12 cellular contexts compared by ENCODE assay signal in the genomic region with DNA sequence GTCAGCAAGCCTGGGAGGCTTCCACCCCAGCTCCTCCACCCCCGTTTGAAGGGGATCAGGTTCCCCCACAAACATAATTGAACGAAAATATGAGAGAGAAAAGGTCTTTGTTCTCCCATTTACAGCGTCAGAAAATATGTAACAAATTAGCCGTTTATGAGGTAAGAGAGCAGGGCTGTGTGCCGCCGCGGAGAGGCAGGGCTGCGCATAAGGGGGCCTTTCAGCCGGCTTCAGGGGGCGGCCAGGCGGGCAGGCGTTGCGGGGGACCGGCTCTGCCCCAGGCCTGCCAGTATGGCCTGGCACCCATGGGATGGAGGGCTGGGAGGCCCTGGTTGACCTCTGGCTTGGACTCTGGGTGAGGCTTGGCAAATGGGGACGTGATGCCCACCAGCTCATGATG.
A peak's percentile ranks its signal among the peaks of the same experiment; 100 is the strongest.
DNase-seq lines count a peak whose midpoint lies in the region; ATAC-seq and TF ChIP-seq lines count a peak whose summit lies in the region.
"Had no signal": no experiment of that assay in that cellular context is flagged by ENCODE, and none has a peak within 500 bp of the region (broad histone marks: within the 10 kb centered on the region; RNA-seq: fewer than 3 reads in every experiment).

No MANE protein-coding gene starts in this region.

- no peak for ATAC-seq in gastroesophageal sphincter
- ATAC-seq in GM23338 = no peak
- ATAC-seq in HG02884 (IDR thresholded peaks at IDR 0.05; ENCODE audit: unreplicated experiment) = no peak
- ATAC-seq: A549, GM12878 had no signal

- H3K4me3 ChIP-seq in SJSA1 = no peak overlapping the region
- no peak overlapping the region for H3K4me3 ChIP-seq in gastroesophageal sphincter
- no peak overlapping the region for H3K4me3 ChIP-seq in neuronal stem cell (ENCODE audit: low read length in 2 of 2)
- no peak overlapping the region for H3K4me3 ChIP-seq in GM23338
- no peak overlapping the region for H3K4me3 ChIP-seq in Peyer's patch
- H3K4me3 ChIP-seq: A549, GM12878 had no signal

- no peak overlapping the region for H3K4ac ChIP-seq in neuronal stem cell (ENCODE audit: low read length)

- H3K4me1 ChIP-seq in SJSA1 (replicated peaks) (peaks cover 71% of the 10 kb centered on the region), gastroesophageal sphincter (peaks cover 0 to 22% (median 12%) of the 10 kb centered on the region in 3 donors), neuronal stem cell (ENCODE audit: control insufficient read depth in 2 of 2, insufficient read depth in 1 of 2, low read depth in 1 of 2, low read length in 2 of 2) (peaks cover 0 to 11% of the 10 kb centered on the region in 2 donors), GM23338 (ENCODE audit: insufficient read depth) (no peaks in the 10 kb centered on the region), Peyer's patch (no peaks in the 10 kb centered on the region)
- H3K4me1 ChIP-seq: A549 had no signal

- no peaks in the 10 kb centered on the region for H3K79me2 ChIP-seq in GM23338 (replicated peaks; ENCODE audit: insufficient read depth)

- no peaks in the 10 kb centered on the region for H3K36me3 ChIP-seq in SJSA1
- no peaks in the 10 kb centered on the region for H3K36me3 ChIP-seq in gastroesophageal sphincter
- H3K36me3 ChIP-seq in neuronal stem cell (replicated peaks in 1 of 2; ENCODE audit: control insufficient read depth in 2 of 2, insufficient read depth in 2 of 2, low read length in 2 of 2) = no peaks in the 10 kb centered on the region
- H3K36me3 ChIP-seq in GM23338 (ENCODE audit: insufficient read depth) = no peaks in the 10 kb centered on the region
- no peaks in the 10 kb centered on the region for H3K36me3 ChIP-seq in Peyer's patch
- H3K36me3 ChIP-seq: BE2C had no signal

- 80% methylated on average over 1 of the region's 15 CpGs; no CpG with 5 or more reads in 1 of the 2 donors for WGBS in gastroesophageal sphincter (ENCODE audit: low coverage in 1 of 2), 2 donors
- no CpG with 5 or more reads among the region's 15 CpGs for WGBS in neuronal stem cell (ENCODE audit: extremely low coverage in 2 of 2, insufficient read length in 2 of 2, insufficient replicate concordance in 1 of 2), 2 donors

- no peak overlapping the region for H2AK5ac ChIP-seq in neuronal stem cell (ENCODE audit: low read depth, low read length)

- no peak overlapping the region for H3K23ac ChIP-seq in neuronal stem cell (ENCODE audit: low read depth, low read length, poor library complexity)

- H2BK5ac ChIP-seq in neuronal stem cell (ENCODE audit: low read length) = no peak overlapping the region

- H3K79me1 ChIP-seq in neuronal stem cell (ENCODE audit: low read depth, low read length) = no peaks in the 10 kb centered on the region

- H2BK120ac ChIP-seq in neuronal stem cell (ENCODE audit: low read depth, low read length) = no peak overlapping the region

- H3K27me3 ChIP-seq in SJSA1 (replicated peaks) (no peaks in the 10 kb centered on the region), gastroesophageal sphincter (no peaks in the 10 kb centered on the region), neuronal stem cell (ENCODE audit: control insufficient read depth in 3 of 3, insufficient read depth in 3 of 3, low read depth in 1 of 3, low read length in 3 of 3) (peaks cover 0 to 15% (median 0%) of the 10 kb centered on the region in 3 experiments), GM23338 (ENCODE audit: insufficient read depth) (no peaks in the 10 kb centered on the region), Peyer's patch (no peaks in the 10 kb centered on the region)
- H3K27me3 ChIP-seq: BE2C had no signal

- H3K27ac ChIP-seq in SJSA1 = peak overlapping the region; percentile 65
- H3K27ac ChIP-seq in gastroesophageal sphincter = peak overlapping the region in 3 of 4 donors; percentile 18 to 49 (median 24)
- no peak overlapping the region for H3K27ac ChIP-seq in neuronal stem cell (replicated peaks; ENCODE audit: low read length)
- no peak overlapping the region for H3K27ac ChIP-seq in GM23338 (ENCODE audit: low read depth)
- no peak overlapping the region for H3K27ac ChIP-seq in Peyer's patch
- H3K27ac ChIP-seq: A549, C4-2B had no signal

- H2AFZ ChIP-seq in neuronal stem cell (ENCODE audit: low read length) = no peak overlapping the region
- no peak overlapping the region for H2AFZ ChIP-seq in GM23338

- peak overlapping the region; percentile 1 for H3K9ac ChIP-seq in neuronal stem cell (ENCODE audit: low read depth, low read length, poor library complexity)

- H3K4me2 ChIP-seq in neuronal stem cell (ENCODE audit: insufficient read depth, low read length, poor library complexity, severe bottlenecking) (no peak overlapping the region), GM23338 (no peak overlapping the region)
- H3K4me2 ChIP-seq: A549 had no signal

- peaks cover 19% of the 10 kb centered on the region; the same call in 2 of the 3 replicates for H3K4me1 Mint-ChIP-seq in GM23338
- H3K4me1 Mint-ChIP-seq: CD4-positive, alpha-beta memory T cell had no signal

- H3K27me3 Mint-ChIP-seq in GM23338 (ENCODE audit: insufficient read depth, low read depth, poor library complexity) = peaks cover 10% of the 10 kb centered on the region

- 0 out of 2 replicates have a peak, but pooled peaks cover 2% of the 10 kb centered on the region for H4K20me1 ChIP-seq in GM23338 (replicated peaks; ENCODE audit: insufficient read depth)

- no peak overlapping the region for H3K18ac ChIP-seq in neuronal stem cell (ENCODE audit: low read length)

- H3K36me3 Mint-ChIP-seq in GM23338 (ENCODE audit: low read depth) = no peaks in the 10 kb centered on the region
- H3K36me3 Mint-ChIP-seq: CD4-positive, alpha-beta memory T cell had no signal

- H3K14ac ChIP-seq in neuronal stem cell (ENCODE audit: low read length) = no peak overlapping the region

- H3K9me2 ChIP-seq in GM23338 (ENCODE audit: insufficient read depth) = no peaks in the 10 kb centered on the region

- H3K4me3 Mint-ChIP-seq in GM23338 = no peak overlapping the region
- H3K4me3 Mint-ChIP-seq: CD4-positive, alpha-beta memory T cell had no signal

- H2BK15ac ChIP-seq in neuronal stem cell (ENCODE audit: low read length) = peak overlapping the region; percentile 16

- H3K9me3 ChIP-seq in SJSA1 (replicated peaks) (no peaks in the 10 kb centered on the region), gastroesophageal sphincter (no peaks in the 10 kb centered on the region), neuronal stem cell (replicated peaks in 1 of 2; ENCODE audit: control insufficient read depth in 2 of 2, insufficient read depth in 1 of 2, low read depth in 1 of 2, low read length in 2 of 2) (no peaks in the 10 kb centered on the region), Peyer's patch (no peaks in the 10 kb centered on the region)
- H3K9me3 ChIP-seq: A549, BE2C had no signal

- DNase-seq in SJSA1 (ENCODE audit: low read depth in 1 of 2, low spot score in 2 of 2) (no peak), neuronal stem cell (ENCODE audit: low spot score) (no peak), GM23338 (ENCODE audit: low spot score) (no peak), Peyer's patch (no peak)
- DNase-seq: BE2C; CD4-positive, alpha-beta memory T cell; DMS79 had no signal

- no peak overlapping the region for H2BK12ac ChIP-seq in neuronal stem cell (ENCODE audit: low read length)

- TF ChIP-seq EP300 in gastroesophageal sphincter (IDR thresholded peaks at IDR 0.05) = no peak

- H4K91ac ChIP-seq in neuronal stem cell (ENCODE audit: low read depth, low read length, poor library complexity) = no peak overlapping the region

- H3F3A ChIP-seq in GM23338 (replicated peaks; ENCODE audit: low read depth) = no peaks in the 10 kb centered on the region

- TF ChIP-seq CTCF in gastroesophageal sphincter (IDR thresholded peaks at IDR 0.05) (no peak), GM23338 (conservative IDR thresholded peaks at IDR 0.05; ENCODE audit: low read depth in 2 of 2) (no peak), Peyer's patch (IDR thresholded peaks at IDR 0.05) (no peak)

- H4K8ac ChIP-seq in neuronal stem cell (ENCODE audit: low read depth, low read length) = no peak overlapping the region

- no peak overlapping the region for H3K27ac Mint-ChIP-seq in GM23338
- H3K27ac Mint-ChIP-seq: CD4-positive, alpha-beta memory T cell had no signal

- no peaks in the 10 kb centered on the region for H3K9me3 Mint-ChIP-seq in GM23338
- H3K9me3 Mint-ChIP-seq: CD4-positive, alpha-beta memory T cell had no signal

- TF ChIP-seq POLR2A in gastroesophageal sphincter (IDR thresholded peaks at IDR 0.05) = no peak
- TF ChIP-seq POLR2A in Peyer's patch (IDR thresholded peaks at IDR 0.05) = no peak

TF ChIP-seq in GM23338, 12 proteins besides CTCF, POLR2A, EP300 and RAD21 (continues in another document):
- TF ChIP-seq POLR2AphosphoS5 (IDR thresholded peaks at IDR 0.05; ENCODE audit: low read depth) = no peak
- no peak for TF ChIP-seq ETS1 (IDR thresholded peaks at IDR 0.05)

Comparison
In these comparisons a context has a peak if more than half of its experiments do, and no peak if none do; other contexts are left out.
1. H3K27ac ChIP-seq: peak in SJSA1 (single experiment) and gastroesophageal sphincter (3 of 4); none in neuronal stem cell (single experiment), GM23338 (single experiment) and Peyer's patch (0 of 4).